Comparison of ENCODE assay signal across 8 cellular contexts in the genomic region with DNA sequence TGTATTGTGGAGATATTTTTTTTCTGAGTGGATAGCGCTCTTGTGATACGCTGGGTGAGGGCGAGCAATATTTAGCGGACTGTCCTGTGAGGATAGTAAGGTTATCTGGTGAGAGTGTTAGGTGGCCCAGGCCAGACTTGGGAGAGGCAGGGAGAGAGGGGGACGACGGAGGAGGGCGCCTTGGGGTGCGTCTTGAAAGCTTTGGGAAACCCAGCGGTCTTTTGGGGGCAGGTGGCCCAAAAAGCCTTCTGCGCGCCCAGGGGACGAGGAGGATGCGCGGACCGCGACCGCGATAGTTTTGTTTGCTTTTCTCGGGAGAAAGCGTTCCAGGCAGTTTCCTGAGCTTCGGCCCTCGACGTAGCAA. TPM values are rescaled to one million over a fixed set of nuclear protein-coding genes. Genes with fewer than 3 reads are reported as not detected.
DNase-seq lines count a peak whose midpoint lies in the region; ATAC-seq and TF ChIP-seq lines count a peak whose summit lies in the region.

No MANE protein-coding gene starts in this region.

- H3K36me3 Mint-ChIP-seq in CD8-positive, alpha-beta T cell = peaks cover 8% of the 10 kb centered on the region

- ATAC-seq in CD8-positive, alpha-beta T cell = no peak
- no peak for ATAC-seq in HG03139 (IDR thresholded peaks at IDR 0.05; ENCODE audit: unreplicated experiment)
- ATAC-seq in HG03196 (IDR thresholded peaks at IDR 0.05; ENCODE audit: unreplicated experiment) = no peak

- no peaks in the 10 kb centered on the region for H3K27me3 ChIP-seq in CD8-positive, alpha-beta T cell (ENCODE audit: insufficient read depth, low read length)
- H3K27me3 ChIP-seq in HUES64 (ENCODE audit: insufficient read depth, low read length) (no peaks in the 10 kb centered on the region), muscle layer of duodenum (ENCODE audit: low read depth, low read length) (no peaks in the 10 kb centered on the region)

- intact Hi-C loops in CD8-positive, alpha-beta T cell (cut with DNase I, micrococcal nuclease) = loop anchor here (1.0 to 5.0 kb wide), 8 partner anchors 33 to 571 kb away; a partner anchor contains a TSS

- H3K4me3 Mint-ChIP-seq in CD8-positive, alpha-beta T cell = peak overlapping the region; percentile 88

- POLR2A ChIA-PET in CD8-positive, alpha-beta T cell (lab: Charles Lee) = interaction anchor here (0.9 kb wide), 1 partner anchor 147 kb away, joined by 3 read pairs; a partner anchor contains a TSS

- H3K4me1 Mint-ChIP-seq in CD8-positive, alpha-beta T cell (ENCODE audit: low read depth) = peaks cover 30% of the 10 kb centered on the region

- WGBS in HUES64 = 12% methylated on average over 23 of the region's 23 CpGs

- H3K27me3 Mint-ChIP-seq in CD8-positive, alpha-beta T cell (ENCODE audit: low read depth) = no peaks in the 10 kb centered on the region

- DNase-seq in CD8-positive, alpha-beta T cell = no peak
- DNase-seq in NCI-H510A treated with DMSO at 0.1 percent for 48 hours (lab: John Stamatoyannopoulos, UW) (no peak), AG08396 (ENCODE audit: low spot score) (no peak)

- no peak overlapping the region for H3K27ac ChIP-seq in CD8-positive, alpha-beta T cell (ENCODE audit: low read depth, low read length)
- peak overlapping the region; percentile 94 for H3K27ac ChIP-seq in HUES64 (ENCODE audit: low read depth, low read length)
- H3K27ac ChIP-seq in cingulate gyrus (ENCODE audit: low read depth, low read length) = peak overlapping the region; percentile 33
- H3K27ac ChIP-seq in muscle layer of duodenum (ENCODE audit: low read length) = peak overlapping the region; percentile 18

- TF ChIP-seq CTCF in CD8-positive, alpha-beta T cell (IDR thresholded peaks at IDR 0.05) = no peak

- no peaks in the 10 kb centered on the region for H3K36me3 ChIP-seq in CD8-positive, alpha-beta T cell (ENCODE audit: insufficient read depth, low read length)
- H3K36me3 ChIP-seq in HUES64 (ENCODE audit: insufficient read depth, low read length) (peaks cover 6% of the 10 kb centered on the region), muscle layer of duodenum (ENCODE audit: control insufficient read depth in 1 of 2, insufficient read depth in 2 of 2, low read length in 2 of 2) (peaks cover 0 to 6% of the 10 kb centered on the region in 2 donors)

- H3K4me3 ChIP-seq in CD8-positive, alpha-beta T cell (ENCODE audit: low read depth, low read length) = peak overlapping the region; percentile 55
- H3K4me3 ChIP-seq in HUES64 (ENCODE audit: low read length) (peak overlapping the region; percentile 88), muscle layer of duodenum (ENCODE audit: low read depth in 1 of 2, low read length in 2 of 2) (peak overlapping the region; percentile 48 to 92)

- no peaks in the 10 kb centered on the region for H3K9me3 ChIP-seq in CD8-positive, alpha-beta T cell (ENCODE audit: low read length)
- H3K9me3 ChIP-seq in HUES64 (ENCODE audit: insufficient read depth, low read depth, low read length) (no peaks in the 10 kb centered on the region), muscle layer of duodenum (ENCODE audit: control insufficient read depth in 1 of 2, low read length in 2 of 2) (no peaks in the 10 kb centered on the region)

- CTCF ChIA-PET in CD8-positive, alpha-beta T cell (lab: Charles Lee) = interaction anchor here (1.2 to 1.9 kb wide), 3 partner anchors 9 to 114 kb away, joined by 3 to 5 read pairs (median 3); no protein-coding TSS in a partner anchor

- peak overlapping the region; percentile 95 for H3K9ac ChIP-seq in HUES64 (ENCODE audit: low read depth, low read length)

- H3K9me3 Mint-ChIP-seq in CD8-positive, alpha-beta T cell = no peaks in the 10 kb centered on the region

- H3K27ac Mint-ChIP-seq in CD8-positive, alpha-beta T cell = peak overlapping the region; percentile 84

- H3K4me1 ChIP-seq in CD8-positive, alpha-beta T cell (ENCODE audit: insufficient read depth, low read length) = peaks cover 17% of the 10 kb centered on the region
- peaks cover 30% of the 10 kb centered on the region for H3K4me1 ChIP-seq in HUES64 (ENCODE audit: insufficient read depth, low read length)
- H3K4me1 ChIP-seq in muscle layer of duodenum (ENCODE audit: control insufficient read depth in 1 of 2, insufficient read depth in 2 of 2, low read length in 2 of 2) = peaks cover 10 to 12% of the 10 kb centered on the region in 2 donors

RNA-seq across cellular contexts. Expression of a gene that starts 0.5 kb away (rescaled TPM):
- total RNA-seq in CD8-positive, alpha-beta T cell = 1 to 10 TPM; 7.0 to 7.2 TPM
- polyA plus RNA-seq in HUES64 (2013, experiment 1 of 2) = 30.6 TPM
- polyA plus RNA-seq in HUES64 (2013, experiment 2 of 2) = 31.1 TPM
